Comparison of ENCODE assay signal across 13 cellular contexts in the genomic region with DNA sequence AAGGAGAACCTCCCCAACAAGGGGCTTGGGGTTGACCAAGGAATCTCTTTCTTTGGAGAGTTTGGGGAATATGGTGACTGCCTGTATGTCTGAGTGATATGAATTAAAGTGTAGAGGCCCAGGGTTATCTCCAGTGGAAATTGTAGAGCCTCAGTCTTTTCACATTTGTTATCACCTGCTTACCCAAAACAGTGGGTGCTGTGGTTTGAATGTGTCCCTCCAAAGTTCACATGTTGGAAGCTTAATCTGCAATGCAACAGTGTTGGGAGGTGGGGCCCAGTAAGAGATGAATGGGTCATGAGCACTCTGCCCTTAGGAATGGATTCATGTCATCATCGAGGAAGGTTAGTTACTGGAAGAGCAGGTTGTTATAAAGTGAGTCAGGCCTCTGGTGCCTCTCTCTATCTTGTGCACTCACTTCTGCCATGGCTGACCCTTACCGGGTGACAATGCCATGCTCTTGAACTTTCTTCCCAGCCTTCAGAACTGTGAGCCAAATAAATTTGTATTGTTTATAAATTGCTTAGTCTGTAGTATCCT.
DNase-seq lines count a peak whose midpoint lies in the region; ATAC-seq and TF ChIP-seq lines count a peak whose summit lies in the region.
"Had no signal": no experiment of that assay in that cellular context is flagged by ENCODE, and none has a peak within 500 bp of the region (broad histone marks: within the 10 kb centered on the region; RNA-seq: fewer than 3 reads in every experiment).

No MANE protein-coding gene starts in this region.

- no peaks in the 10 kb centered on the region for H4K20me1 ChIP-seq in PC-9 (ENCODE audit: insufficient read depth)

- ATAC-seq in gastroesophageal sphincter, result no peak
- ATAC-seq: A549 had no signal

- peaks cover 52% of the 10 kb centered on the region for H3F3A ChIP-seq in PC-9 (ENCODE audit: insufficient read depth, low read depth)

- peaks cover 0 to 13% (median 6%) of the 10 kb centered on the region in 3 donors for H3K36me3 Mint-ChIP-seq in immature natural killer cell
- H3K36me3 Mint-ChIP-seq: CD4-positive, alpha-beta memory T cell had no signal

- TF ChIP-seq POLR2A in gastroesophageal sphincter (IDR thresholded peaks at IDR 0.05), result no peak
- TF ChIP-seq POLR2A in thyroid gland (IDR thresholded peaks at IDR 0.05), result no peak

- H3K27me3 Mint-ChIP-seq in immature natural killer cell (ENCODE audit: low read depth in 3 of 3), result peaks cover 0 to 11% (median 3%) of the 10 kb centered on the region in 3 donors

- no TSS peak for BruUV-seq in PC-9 (replicated peaks; lab: Mats Ljungman, UMichigan)

- CTCF ChIA-PET in PC-9 (lab: Charles Lee), result no interaction called here

- TF ChIP-seq CTCF in PC-9 (conservative IDR thresholded peaks at IDR 0.05) (no peak), epithelial cell of esophagus (IDR thresholded peaks at IDR 0.05; ENCODE audit: insufficient read depth, low read depth, low read length, missing control alignments) (no peak), gastroesophageal sphincter (IDR thresholded peaks at IDR 0.05) (no peak), thyroid gland (IDR thresholded peaks at IDR 0.05) (no peak)

- intact Hi-C loops in PC-9 (cut with micrococcal nuclease; ENCODE audit: unreplicated experiment), result no loop called here
- intact Hi-C loops in thyroid gland (cut with DNase I), result no loop called here

- DNase-seq in PC-9 (peak in 1 of 2 experiments; percentile 86), epithelial cell of esophagus (ENCODE audit: low read depth) (peak; percentile 55), immature natural killer cell (peak; percentile 38 to 53 (median 51)), medulla oblongata (ENCODE audit: extremely low spot score) (no peak), thyroid gland (no peak)
- DNase-seq: BE2C; CD4-positive, alpha-beta memory T cell; HCEC 1CT; HFFc6 had no signal

- H3K4me1 ChIP-seq in PC-9 (replicated peaks; ENCODE audit: insufficient read depth), result peaks cover 88% of the 10 kb centered on the region
- H3K4me1 ChIP-seq in gastroesophageal sphincter, result no peaks in the 10 kb centered on the region
- no peaks in the 10 kb centered on the region for H3K4me1 ChIP-seq in thyroid gland
- H3K4me1 ChIP-seq: A549, BE2C had no signal

- H3K9me3 Mint-ChIP-seq in immature natural killer cell, result no peaks in the 10 kb centered on the region
- H3K9me3 Mint-ChIP-seq: CD4-positive, alpha-beta memory T cell; HFFc6 had no signal

- TF ChIP-seq EP300 in gastroesophageal sphincter (IDR thresholded peaks at IDR 0.05), result no peak

- no peak overlapping the region for H2AFZ ChIP-seq in PC-9

- H3K27ac ChIP-seq in PC-9, result peak overlapping the region; percentile 91
- H3K27ac ChIP-seq in gastroesophageal sphincter, result no peak overlapping the region
- H3K27ac ChIP-seq in thyroid gland, result no peak overlapping the region
- H3K27ac ChIP-seq: A549, C4-2B had no signal

- no peaks in the 10 kb centered on the region for H3K9me2 ChIP-seq in PC-9 (ENCODE audit: insufficient read depth)

- H3K36me3 ChIP-seq in PC-9 (ENCODE audit: low read depth) (no peaks in the 10 kb centered on the region), gastroesophageal sphincter (no peaks in the 10 kb centered on the region), thyroid gland (no peaks in the 10 kb centered on the region)
- H3K36me3 ChIP-seq: BE2C had no signal

- POLR2A ChIA-PET in PC-9 (lab: Charles Lee; ENCODE audit: unreplicated experiment), result no interaction called here

- H3K4me3 ChIP-seq in PC-9, result peak overlapping the region; percentile 1; the same call in 1 of the 2 replicates
- H3K4me3 ChIP-seq in epithelial cell of esophagus (ENCODE audit: low read length), result no peak overlapping the region
- no peak overlapping the region for H3K4me3 ChIP-seq in gastroesophageal sphincter
- no peak overlapping the region for H3K4me3 ChIP-seq in thyroid gland (replicated peaks in 1 of 3)
- H3K4me3 ChIP-seq: A549, GM12878 had no signal

- 64 to 83% methylated on average over 1 to 2 of the region's 2 CpGs for WGBS in gastroesophageal sphincter (ENCODE audit: low coverage in 1 of 2), 2 donors
- WGBS in thyroid gland, 2 donors, result 81 to 85% methylated on average over 2 of the region's 2 CpGs

- peaks cover 24 to 28% of the 10 kb centered on the region in 2 donors for H3K4me1 Mint-ChIP-seq in immature natural killer cell
- H3K4me1 Mint-ChIP-seq: CD4-positive, alpha-beta memory T cell had no signal

- no peaks in the 10 kb centered on the region for H3K27me3 ChIP-seq in PC-9 (ENCODE audit: insufficient read depth, low read depth)
- peaks cover 30% of the 10 kb centered on the region for H3K27me3 ChIP-seq in gastroesophageal sphincter
- H3K27me3 ChIP-seq in thyroid gland, result no peaks in the 10 kb centered on the region
- H3K27me3 ChIP-seq: BE2C had no signal

- H3K27ac Mint-ChIP-seq in immature natural killer cell, result peak overlapping the region; percentile 91 to 99 (median 95)
- H3K27ac Mint-ChIP-seq: CD4-positive, alpha-beta memory T cell; HFFc6 had no signal

- peak overlapping the region; percentile 60 for H3K4me2 ChIP-seq in PC-9
- H3K4me2 ChIP-seq: A549 had no signal

- H3K4me3 Mint-ChIP-seq in immature natural killer cell, result peak overlapping the region; percentile 56 to 73 (median 70)
- H3K4me3 Mint-ChIP-seq: CD4-positive, alpha-beta memory T cell; HFFc6 had no signal

- H3K9me3 ChIP-seq in PC-9 (ENCODE audit: insufficient read depth, low read depth), result no peaks in the 10 kb centered on the region
- no peaks in the 10 kb centered on the region for H3K9me3 ChIP-seq in gastroesophageal sphincter
- H3K9me3 ChIP-seq in thyroid gland, result no peaks in the 10 kb centered on the region
- H3K9me3 ChIP-seq: A549, BE2C had no signal

- H3K79me2 ChIP-seq in PC-9 (ENCODE audit: low read depth), result no peaks in the 10 kb centered on the region

Comparison
In these comparisons a context has a peak if more than half of its experiments do, and no peak if none do; other contexts are left out.
1. DNase-seq: peak in epithelial cell of esophagus (single experiment) and immature natural killer cell (3 of 3); none in medulla oblongata (single experiment) and thyroid gland (0 of 2).